Comparison of ENCODE assay signal across 19 cellular contexts in the genomic region with DNA sequence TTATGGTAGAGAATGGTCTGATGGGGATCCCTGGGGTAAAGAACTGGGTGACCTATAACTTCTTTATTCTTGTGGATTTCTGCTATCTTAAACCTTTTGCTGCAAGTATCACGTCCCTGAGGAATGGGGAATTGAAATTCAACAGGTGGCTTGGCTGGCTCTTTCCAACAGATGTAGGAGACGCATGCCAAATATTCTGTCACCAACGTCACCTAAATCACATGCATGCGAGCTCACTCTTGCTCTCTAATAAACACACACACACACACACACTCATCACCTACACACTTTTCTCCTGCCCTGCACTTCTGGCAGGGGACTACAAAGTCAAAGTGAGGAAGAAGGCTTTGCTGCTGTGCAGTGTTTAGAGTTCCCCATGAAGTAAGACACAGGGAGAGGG.
"Had no signal": no experiment of that assay in that cellular context is flagged by ENCODE, and none has a peak within 500 bp of the region (broad histone marks: within the 10 kb centered on the region; RNA-seq: fewer than 3 reads in every experiment).

No MANE protein-coding gene starts in this region.

- H3K4me1 ChIP-seq: esophagus squamous epithelium, sigmoid colon, transverse colon had no signal

- H3K36me3 ChIP-seq: esophagus squamous epithelium, heart left ventricle, sigmoid colon, transverse colon had no signal

- DNase-seq: activated CD4-positive, alpha-beta T cell treated with anti-CD3 and anti-CD28 coated beads for 4 hours; activated CD4-positive, alpha-beta T cell treated with anti-CD3 and anti-CD28 coated beads, Interleukin-2, amount 50 U/mL, for 48 hours; activated CD4-positive, CD25-positive, alpha-beta regulatory T cell; activated CD8-positive, alpha-beta memory T cell treated with anti-CD3 and anti-CD28 coated beads, Interleukin-2, amount 50 U/mL, for 48 hours; activated naive CD4-positive, alpha-beta T cell treated with anti-CD3 and anti-CD28 coated beads for 36 hours; activated naive CD8-positive, alpha-beta T cell treated with anti-CD3 and anti-CD28 coated beads, Interleukin-2, amount 10 ng/mL, durations not matched to agents 7 days and 5 days; activated T-cell treated with anti-CD3 and anti-CD28 coated beads, Interleukin-2, amount 50 U/mL, for 48 hours; amniotic stem cell; esophagus squamous epithelium; heart left ventricle; left colon; occipital lobe; sigmoid colon; stimulated activated CD4-positive, alpha-beta T cell treated with anti-CD3 and anti-CD28 coated beads, Interleukin-12 subunit alpha, Interleukin-12 subunit beta, amount 100 ng/mL, for 4 hours; stimulated activated CD4-positive, alpha-beta T cell treated with anti-CD3 and anti-CD28 coated beads, Interleukin-4, amount 100 ng/mL, for 4 hours; substantia nigra; T-helper 17 cell; transverse colon had no signal

- H3K27me3 ChIP-seq: esophagus squamous epithelium, heart left ventricle, sigmoid colon, transverse colon had no signal

- H3K4me3 ChIP-seq: coronary artery, esophagus squamous epithelium, heart left ventricle, sigmoid colon, transverse colon had no signal

- H3K9me3 ChIP-seq: esophagus squamous epithelium, heart left ventricle, sigmoid colon, transverse colon had no signal

- H3K27ac ChIP-seq: coronary artery, esophagus squamous epithelium, heart left ventricle, sigmoid colon, transverse colon had no signal
